9 cellular contexts compared by ENCODE assay signal in the genomic region with DNA sequence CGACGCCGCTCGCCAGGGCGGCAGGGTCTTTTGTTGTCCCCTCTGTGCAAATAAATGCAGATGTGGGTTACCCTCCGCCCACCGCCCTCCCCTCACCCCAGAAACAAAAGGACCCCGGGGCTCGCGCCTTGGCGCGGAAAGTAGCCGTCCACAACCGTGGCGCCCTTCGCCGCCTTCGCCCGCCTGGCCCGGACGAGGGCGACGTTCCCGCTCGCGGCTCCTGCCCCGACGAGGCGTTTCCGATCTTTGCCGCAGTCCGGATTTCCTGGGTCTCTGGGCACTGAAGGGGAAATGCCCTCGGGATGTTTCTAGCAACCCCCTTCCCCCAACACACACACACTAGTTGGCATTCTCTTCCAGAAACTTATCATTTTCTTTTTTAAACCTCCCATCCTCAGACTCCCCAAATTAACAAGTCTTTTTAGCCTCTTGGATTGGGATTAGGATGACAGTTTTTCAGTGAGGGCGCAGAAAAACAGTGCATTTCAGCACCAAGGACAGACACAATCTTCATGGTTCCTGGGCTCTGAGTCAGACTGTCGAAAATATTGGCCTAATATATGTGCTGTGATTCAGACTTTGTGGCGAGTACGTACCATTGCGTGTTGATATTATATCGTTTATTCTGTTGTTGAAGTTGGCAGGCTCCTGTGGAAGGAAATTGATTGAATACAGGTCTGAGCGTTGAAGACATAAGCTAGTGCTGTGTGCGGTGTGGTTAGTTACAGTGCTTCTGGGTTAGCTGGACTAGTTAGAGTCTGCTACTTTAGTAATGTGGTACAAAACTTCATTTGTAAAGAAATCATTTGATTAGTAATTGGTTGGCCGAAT.
DNase-seq lines count a peak whose midpoint lies in the region; ATAC-seq and TF ChIP-seq lines count a peak whose summit lies in the region.
"Had no signal": no experiment of that assay in that cellular context is flagged by ENCODE, and none has a peak within 500 bp of the region (broad histone marks: within the 10 kb centered on the region; RNA-seq: fewer than 3 reads in every experiment).

No MANE protein-coding gene starts in this region.

- no peak overlapping the region for H3K4me3 ChIP-seq in cardiac fibroblast (replicated peaks in 1 of 2; ENCODE audit: low read depth in 2 of 2, low read length in 2 of 2)

- peak; percentile 47 for DNase-seq in GM04504 (ENCODE audit: low read depth)
- peak; percentile 20 for DNase-seq in NCI-H2029 treated with DMSO at 0.1 percent for 48 hours (lab: John Stamatoyannopoulos, UW)
- DNase-seq in cardiac fibroblast (ENCODE audit: low read depth in 2 of 2) = peak; percentile 70 to 91
- DNase-seq in kidney glomerular epithelial cell (lab: John Stamatoyannopoulos, UW) = peak; percentile 85
- DNase-seq in stromal cell of bone marrow (ENCODE audit: low read depth) = peak; percentile 79

- ATAC-seq in GM19023 (IDR thresholded peaks at IDR 0.05; ENCODE audit: unreplicated experiment) = no peak
- ATAC-seq in HG03342 (IDR thresholded peaks at IDR 0.05; ENCODE audit: unreplicated experiment) = no peak
- no peak for ATAC-seq in HG03135 (IDR thresholded peaks at IDR 0.05; ENCODE audit: unreplicated experiment)
- ATAC-seq: Panc1 had no signal

- no peak for TF ChIP-seq CTCF in cardiac fibroblast (IDR thresholded peaks at IDR 0.05; ENCODE audit: low read depth, low read length)

Comparison
In these comparisons a context has a peak if more than half of its experiments do, and no peak if none do; other contexts are left out.
1. DNase-seq: peak in every context shown above with its lines; median percentile 85 in kidney glomerular epithelial cell; 80 in cardiac fibroblast; 79 in stromal cell of bone marrow; 47 in GM04504; 20 in NCI-H2029 treated with DMSO at 0.1 percent for 48 hours.